In genomic region chr7:2873686-2874551, GRCh38 we compare ENCODE assay signal across 8 cellular contexts. TPM values are rescaled to one million over a fixed set of nuclear protein-coding genes. Genes with fewer than 3 reads are reported as not detected.
DNase-seq lines count a peak whose midpoint lies in the region; ATAC-seq, FAIRE-seq and TF ChIP-seq lines count a peak whose summit lies in the region.

No MANE protein-coding gene starts in this region.

- H4K20me1 ChIP-seq in DOHH2 (ENCODE audit: control insufficient read depth, insufficient read depth, low read depth, low read length) (no peaks in the 10 kb centered on the region), astrocyte (ENCODE audit: insufficient read depth, low read length) (no peaks in the 10 kb centered on the region)

- peak overlapping the region; percentile 6 for H2AFZ ChIP-seq in astrocyte (ENCODE audit: low read depth, low read length)

- no peaks in the 10 kb centered on the region for H3K9me3 ChIP-seq in DOHH2 (ENCODE audit: control insufficient read depth, insufficient read depth, low read length)
- no peaks in the 10 kb centered on the region for H3K9me3 ChIP-seq in KOPT-K1 (ENCODE audit: insufficient read depth, low read length, poor library complexity, severe bottlenecking)
- H3K9me3 ChIP-seq in astrocyte (ENCODE audit: insufficient read depth, low read depth, low read length): no peaks in the 10 kb centered on the region

- H3F3A ChIP-seq in DOHH2 (ENCODE audit: control insufficient read depth, insufficient read depth): 0 out of 2 replicates have a peak, but pooled peaks cover 4% of the 10 kb centered on the region

- no peak overlapping the region for H3K4me3 ChIP-seq in DOHH2 (ENCODE audit: low read length)
- no peak overlapping the region for H3K4me3 ChIP-seq in astrocyte (ENCODE audit: insufficient read depth, low read depth, low read length)
- no peak overlapping the region for H3K4me3 ChIP-seq in coronary artery

- peaks cover 6% of the 10 kb centered on the region for H3K4me1 Mint-ChIP-seq in astrocyte (ENCODE audit: low read depth, unreplicated experiment)

- H3K27ac ChIP-seq in DOHH2 (ENCODE audit: low read depth, low read length) (peak overlapping the region; percentile 13; the same call in 1 of the 2 replicates), KOPT-K1 (ENCODE audit: low read depth, low read length, poor library complexity, severe bottlenecking) (peak overlapping the region; percentile 12), astrocyte (ENCODE audit: low read depth, low read length) (peak overlapping the region; percentile 99), coronary artery (no peak overlapping the region)

- ATAC-seq in HG02763 (IDR thresholded peaks at IDR 0.05; ENCODE audit: unreplicated experiment): no peak
- no peak for ATAC-seq in HG02870 (IDR thresholded peaks at IDR 0.05; ENCODE audit: unreplicated experiment)

- H3K4me1 ChIP-seq in DOHH2 (ENCODE audit: control insufficient read depth, low read length) (peaks cover 46% of the 10 kb centered on the region), astrocyte (ENCODE audit: insufficient read depth, low read length) (peaks cover 20% of the 10 kb centered on the region)

- H3K36me3 ChIP-seq in DOHH2 (ENCODE audit: control insufficient read depth, low read length): no peaks in the 10 kb centered on the region
- H3K36me3 ChIP-seq in KOPT-K1 (ENCODE audit: insufficient read depth, low read length): no peaks in the 10 kb centered on the region
- no peaks in the 10 kb centered on the region for H3K36me3 ChIP-seq in astrocyte (ENCODE audit: insufficient read depth, low read length)

- H3K79me2 ChIP-seq in DOHH2 (ENCODE audit: control insufficient read depth, low read length) (no peaks in the 10 kb centered on the region), astrocyte (ENCODE audit: insufficient read depth, low read length) (no peaks in the 10 kb centered on the region)

- peak overlapping the region; percentile 19; the same call in 1 of the 2 replicates for H3K4me2 ChIP-seq in DOHH2 (ENCODE audit: low read length)
- H3K4me2 ChIP-seq in astrocyte (ENCODE audit: low read length): peak overlapping the region; percentile 54

- peak; percentile 89 for DNase-seq in astrocyte (ENCODE audit: low read depth)
- peak; percentile 67 to 93 for DNase-seq in lung microvascular endothelial cell (ENCODE audit: low read depth in 2 of 2)
- DNase-seq in putamen (ENCODE audit: low spot score): no peak
- DNase-seq in coronary artery (ENCODE audit: low spot score): no peak

- H3K36me3 Mint-ChIP-seq in astrocyte (ENCODE audit: low read depth, unreplicated experiment): no peaks in the 10 kb centered on the region

- no peaks in the 10 kb centered on the region for H3K27me3 ChIP-seq in DOHH2 (ENCODE audit: control insufficient read depth, low read length)
- H3K27me3 ChIP-seq in astrocyte (ENCODE audit: insufficient read depth, low read length): no peaks in the 10 kb centered on the region

- H3K9me2 ChIP-seq in DOHH2 (replicated peaks; ENCODE audit: control insufficient read depth, low read length): no peaks in the 10 kb centered on the region

- no peak overlapping the region for H3K4me3 Mint-ChIP-seq in astrocyte (ENCODE audit: unreplicated experiment)

- FAIRE-seq in astrocyte (lab: Jason Lieb, UNC): peak; percentile 97

- no peaks in the 10 kb centered on the region for H3K9me3 Mint-ChIP-seq in astrocyte (ENCODE audit: unreplicated experiment)

- peak overlapping the region; percentile 85 for H3K9ac ChIP-seq in astrocyte (ENCODE audit: low read length)

- TF ChIP-seq CTCF in DOHH2 (IDR thresholded peaks at IDR 0.05; ENCODE audit: low read depth, low read length, poor library complexity, severe bottlenecking) (no peak), astrocyte (IDR thresholded peaks at IDR 0.05; ENCODE audit: insufficient read depth, low read depth, low read length) (no peak), coronary artery (IDR thresholded peaks at IDR 0.05) (no peak)

- peak overlapping the region; percentile 100 for H3K27ac Mint-ChIP-seq in astrocyte (ENCODE audit: unreplicated experiment)

- peaks cover 4% of the 10 kb centered on the region for H3K27me3 Mint-ChIP-seq in astrocyte (ENCODE audit: low read depth, unreplicated experiment)

RNA-seq across cellular contexts. Expression of gene GNA12, which starts 29.8 kb away (rescaled TPM):
- total RNA-seq in astrocyte (67.2 and 72.7 TPM in 2 replicates), lung microvascular endothelial cell (22.0 and 27.2 TPM in 2 replicates)

Comparison
In these comparisons a context has a peak if more than half of its experiments do, and no peak if none do; other contexts are left out.
1. H3K27ac ChIP-seq: peak in DOHH2 (single experiment), KOPT-K1 (single experiment) and astrocyte (single experiment); none in coronary artery (0 of 2).
2. DNase-seq: peak in astrocyte (single experiment) and lung microvascular endothelial cell (2 of 2); none in putamen (single experiment) and coronary artery (single experiment).